ENCODE assay signal across 10 cellular contexts in the genomic region with DNA sequence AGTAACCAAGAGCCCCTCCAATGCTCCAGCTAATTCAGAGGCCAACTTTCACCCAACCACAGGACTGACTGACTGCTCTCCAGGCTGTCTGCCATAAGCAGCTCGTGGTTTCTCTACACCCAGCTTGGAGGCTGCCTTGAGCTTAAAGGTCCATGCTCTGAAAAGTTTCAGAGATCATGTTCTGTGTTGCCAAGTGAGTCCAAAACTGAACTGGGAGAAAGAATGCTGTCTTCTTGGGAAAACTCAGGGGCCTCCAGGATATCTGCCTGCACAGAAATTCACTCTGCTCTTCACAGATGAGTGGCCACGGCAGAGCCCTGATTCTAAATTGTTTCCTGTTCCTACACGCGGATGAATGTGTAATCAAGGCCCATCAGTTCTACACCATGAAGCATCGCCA. TPM values are rescaled to one million over a fixed set of nuclear protein-coding genes. Genes with fewer than 3 reads are reported as not detected.
A peak's percentile ranks its signal among the peaks of the same experiment; 100 is the strongest.
DNase-seq lines count a peak whose midpoint lies in the region; ATAC-seq, FAIRE-seq and TF ChIP-seq lines count a peak whose summit lies in the region.
"Had no signal": no experiment of that assay in that cellular context is flagged by ENCODE, and none has a peak within 500 bp of the region (broad histone marks: within the 10 kb centered on the region; RNA-seq: fewer than 3 reads in every experiment).

No MANE protein-coding gene starts in this region.

- no peak for FAIRE-seq in urothelium cell line (lab: Jason Lieb, UNC)

- peaks cover 26% of the 10 kb centered on the region for H3K4me1 ChIP-seq in testis

- intact Hi-C loops in testis (cut with DNase I; ENCODE audit: low total_unique reads), result no loop called here

- no peaks in the 10 kb centered on the region for H3K9me3 ChIP-seq in testis

- H3K27me3 Mint-ChIP-seq in activated T-cell treated with anti-CD3 and anti-CD28 coated beads, Interleukin-2, amount 50 U/mL, for 72 hours (ENCODE audit: low read depth), result no peaks in the 10 kb centered on the region

- peak overlapping the region; percentile 14 to 81 for H3K27ac ChIP-seq in testis
- H3K27ac ChIP-seq: C4-2B had no signal

- H3K36me3 ChIP-seq in testis (ENCODE audit: low read depth, missing control alignments), result no peaks in the 10 kb centered on the region

- H3K36me3 Mint-ChIP-seq in activated T-cell treated with anti-CD3 and anti-CD28 coated beads, Interleukin-2, amount 50 U/mL, for 72 hours (ENCODE audit: insufficient read depth in 2 of 2), result peaks cover 10 to 25% of the 10 kb centered on the region in 2 donors

- no peaks in the 10 kb centered on the region for H3K9me3 Mint-ChIP-seq in activated T-cell treated with anti-CD3 and anti-CD28 coated beads, Interleukin-2, amount 50 U/mL, for 72 hours

- no peak for TF ChIP-seq POLR2A in testis (IDR thresholded peaks at IDR 0.05)

- H3K27ac Mint-ChIP-seq in activated T-cell treated with anti-CD3 and anti-CD28 coated beads, Interleukin-2, amount 50 U/mL, for 72 hours, result peak overlapping the region; percentile 100

- no peak for TF ChIP-seq CTCF in testis (IDR thresholded peaks at IDR 0.05)

- 43 to 50% methylated on average over 5 of the region's 5 CpGs for WGBS in testis, 2 donors

- H3K4me1 Mint-ChIP-seq in activated T-cell treated with anti-CD3 and anti-CD28 coated beads, Interleukin-2, amount 50 U/mL, for 72 hours (ENCODE audit: low read depth), result peaks cover 98% of the 10 kb centered on the region

- no peak overlapping the region for H3K4me3 ChIP-seq in testis

- ATAC-seq in activated T-cell treated with anti-CD3 and anti-CD28 coated beads, Interleukin-2, amount 50 U/mL, for 72 hours (replicated peaks in 1 of 2), result peak; percentile 26 to 30

- H3K27me3 ChIP-seq in testis, result no peaks in the 10 kb centered on the region

- peak overlapping the region; percentile 72 to 87 for H3K4me3 Mint-ChIP-seq in activated T-cell treated with anti-CD3 and anti-CD28 coated beads, Interleukin-2, amount 50 U/mL, for 72 hours

- peak; percentile 57 for DNase-seq in activated CD4-positive, alpha-beta T cell treated with anti-CD3 and anti-CD28 coated beads for 48 hours
- DNase-seq in activated CD4-positive, alpha-beta T cell treated with anti-CD3 and anti-CD28 coated beads for 4 hours, result no peak
- DNase-seq in activated T-cell treated with anti-CD3 and anti-CD28 coated beads, Interleukin-2, amount 50 U/mL, for 72 hours, result peak in 1 of 2 donors; percentile 45
- DNase-seq in kidney tubule cell (ENCODE audit: low spot score), result peak; percentile 70
- DNase-seq in testis, result peak; percentile 53
- DNase-seq in urothelium cell line (ENCODE audit: low spot score), result no peak
- no peak for DNase-seq in activated CD4-positive, CD25-positive, alpha-beta regulatory T cell (lab: John Stamatoyannopoulos, UW)
- DNase-seq in activated effector memory CD4-positive, alpha-beta T cell treated with Interleukin-2 at 50 U/mL for 16 hours, result no peak
- DNase-seq: NCI-H526 had no signal

RNA-seq across cellular contexts. Expression of gene LPIN2, which starts 51.1 kb away (rescaled TPM):
- total RNA-seq in activated T-cell treated with anti-CD3 and anti-CD28 coated beads, Interleukin-2, amount 50 U/mL, for 72 hours, result 100 to 1,000 TPM; 101 to 106 TPM
- total RNA-seq in testis, result 100 to 1,000 TPM; 109 to 141 TPM
- 56.0 TPM for polyA plus RNA-seq in testis (ENCODE audit: insufficient read depth, low read depth, low replicate concordance)

Comparison
In these comparisons a context has a peak if more than half of its experiments do, and no peak if none do; other contexts are left out.
1. DNase-seq: peak in activated CD4-positive, alpha-beta T cell treated with anti-CD3 and anti-CD28 coated beads for 48 hours (single experiment), kidney tubule cell (single experiment) and testis (single experiment); none in activated CD4-positive, alpha-beta T cell treated with anti-CD3 and anti-CD28 coated beads for 4 hours (0 of 2), urothelium cell line (single experiment), activated CD4-positive, CD25-positive, alpha-beta regulatory T cell (0 of 4) and activated effector memory CD4-positive, alpha-beta T cell treated with Interleukin-2 at 50 U/mL for 16 hours (single experiment).